In genomic region chr1:168957818-168958217, GRCh38 we compare ENCODE assay signal across 1 cellular context.
TF ChIP-seq lines count a peak whose summit lies in the region.

No MANE protein-coding gene starts in this region.

TF ChIP-seq in WTC11, 78 proteins besides CTCF, POLR2A, EP300 and RAD21 (continued from another document):
- TF ChIP-seq, protein P1, sequence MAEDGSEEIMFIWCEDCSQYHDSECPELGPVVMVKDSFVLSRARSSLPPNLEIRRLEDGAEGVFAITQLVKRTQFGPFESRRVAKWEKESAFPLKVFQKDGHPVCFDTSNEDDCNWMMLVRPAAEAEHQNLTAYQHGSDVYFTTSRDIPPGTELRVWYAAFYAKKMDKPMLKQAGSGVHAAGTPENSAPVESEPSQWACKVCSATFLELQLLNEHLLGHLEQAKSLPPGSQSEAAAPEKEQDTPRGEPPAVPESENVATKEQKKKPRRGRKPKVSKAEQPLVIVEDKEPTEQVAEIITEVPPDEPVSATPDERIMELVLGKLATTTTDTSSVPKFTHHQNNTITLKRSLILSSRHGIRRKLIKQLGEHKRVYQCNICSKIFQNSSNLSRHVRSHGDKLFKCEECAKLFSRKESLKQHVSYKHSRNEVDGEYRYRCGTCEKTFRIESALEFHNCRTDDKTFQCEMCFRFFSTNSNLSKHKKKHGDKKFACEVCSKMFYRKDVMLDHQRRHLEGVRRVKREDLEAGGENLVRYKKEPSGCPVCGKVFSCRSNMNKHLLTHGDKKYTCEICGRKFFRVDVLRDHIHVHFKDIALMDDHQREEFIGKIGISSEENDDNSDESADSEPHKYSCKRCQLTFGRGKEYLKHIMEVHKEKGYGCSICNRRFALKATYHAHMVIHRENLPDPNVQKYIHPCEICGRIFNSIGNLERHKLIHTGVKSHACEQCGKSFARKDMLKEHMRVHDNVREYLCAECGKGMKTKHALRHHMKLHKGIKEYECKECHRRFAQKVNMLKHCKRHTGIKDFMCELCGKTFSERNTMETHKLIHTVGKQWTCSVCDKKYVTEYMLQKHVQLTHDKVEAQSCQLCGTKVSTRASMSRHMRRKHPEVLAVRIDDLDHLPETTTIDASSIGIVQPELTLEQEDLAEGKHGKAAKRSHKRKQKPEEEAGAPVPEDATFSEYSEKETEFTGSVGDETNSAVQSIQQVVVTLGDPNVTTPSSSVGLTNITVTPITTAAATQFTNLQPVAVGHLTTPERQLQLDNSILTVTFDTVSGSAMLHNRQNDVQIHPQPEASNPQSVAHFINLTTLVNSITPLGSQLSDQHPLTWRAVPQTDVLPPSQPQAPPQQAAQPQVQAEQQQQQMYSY (CRISPR knock-in tag; IDR thresholded peaks at IDR 0.05), result no peak
- TF ChIP-seq FOXK1 (CRISPR knock-in tag; IDR thresholded peaks at IDR 0.05) (no peak), TEAD1 (CRISPR knock-in tag; IDR thresholded peaks at IDR 0.05) (no peak), PREB (CRISPR knock-in tag; IDR thresholded peaks at IDR 0.05; ENCODE audit: borderline replicate concordance) (no peak), GTF2I (CRISPR knock-in tag; conservative IDR thresholded peaks at IDR 0.05) (no peak), ARID4B (CRISPR knock-in tag; IDR thresholded peaks at IDR 0.05; ENCODE audit: borderline replicate concordance) (no peak), E2F1 (CRISPR knock-in tag; IDR thresholded peaks at IDR 0.05) (no peak), ZNF532 (CRISPR knock-in tag; IDR thresholded peaks at IDR 0.05; ENCODE audit: borderline replicate concordance) (no peak), MLX (CRISPR knock-in tag; IDR thresholded peaks at IDR 0.05) (no peak)
